Comparison of ENCODE assay signal across 1 cellular context in genomic region chr17:72115789-72116520, GRCh38.
A peak's percentile ranks its signal among the peaks of the same experiment; 100 is the strongest.
TF ChIP-seq lines count a peak whose summit lies in the region.

No MANE protein-coding gene starts in this region.

TF ChIP-seq in H1, 55 proteins besides CTCF, POLR2A, EP300 and RAD21:
- no peak for TF ChIP-seq ATF2 (IDR thresholded peaks at IDR 0.05; ENCODE audit: low read length)
- TF ChIP-seq NANOG (IDR thresholded peaks at IDR 0.05; ENCODE audit: insufficient read depth, low read depth, low read length, poor library complexity, severe bottlenecking) = no peak
- no peak for TF ChIP-seq EZH2 (IDR thresholded peaks at IDR 0.05; ENCODE audit: low read depth, low read length, severe bottlenecking)
- TF ChIP-seq ATF3 (IDR thresholded peaks at IDR 0.05; ENCODE audit: insufficient read depth, low read depth, low read length) = no peak
- TF ChIP-seq, protein P1, sequence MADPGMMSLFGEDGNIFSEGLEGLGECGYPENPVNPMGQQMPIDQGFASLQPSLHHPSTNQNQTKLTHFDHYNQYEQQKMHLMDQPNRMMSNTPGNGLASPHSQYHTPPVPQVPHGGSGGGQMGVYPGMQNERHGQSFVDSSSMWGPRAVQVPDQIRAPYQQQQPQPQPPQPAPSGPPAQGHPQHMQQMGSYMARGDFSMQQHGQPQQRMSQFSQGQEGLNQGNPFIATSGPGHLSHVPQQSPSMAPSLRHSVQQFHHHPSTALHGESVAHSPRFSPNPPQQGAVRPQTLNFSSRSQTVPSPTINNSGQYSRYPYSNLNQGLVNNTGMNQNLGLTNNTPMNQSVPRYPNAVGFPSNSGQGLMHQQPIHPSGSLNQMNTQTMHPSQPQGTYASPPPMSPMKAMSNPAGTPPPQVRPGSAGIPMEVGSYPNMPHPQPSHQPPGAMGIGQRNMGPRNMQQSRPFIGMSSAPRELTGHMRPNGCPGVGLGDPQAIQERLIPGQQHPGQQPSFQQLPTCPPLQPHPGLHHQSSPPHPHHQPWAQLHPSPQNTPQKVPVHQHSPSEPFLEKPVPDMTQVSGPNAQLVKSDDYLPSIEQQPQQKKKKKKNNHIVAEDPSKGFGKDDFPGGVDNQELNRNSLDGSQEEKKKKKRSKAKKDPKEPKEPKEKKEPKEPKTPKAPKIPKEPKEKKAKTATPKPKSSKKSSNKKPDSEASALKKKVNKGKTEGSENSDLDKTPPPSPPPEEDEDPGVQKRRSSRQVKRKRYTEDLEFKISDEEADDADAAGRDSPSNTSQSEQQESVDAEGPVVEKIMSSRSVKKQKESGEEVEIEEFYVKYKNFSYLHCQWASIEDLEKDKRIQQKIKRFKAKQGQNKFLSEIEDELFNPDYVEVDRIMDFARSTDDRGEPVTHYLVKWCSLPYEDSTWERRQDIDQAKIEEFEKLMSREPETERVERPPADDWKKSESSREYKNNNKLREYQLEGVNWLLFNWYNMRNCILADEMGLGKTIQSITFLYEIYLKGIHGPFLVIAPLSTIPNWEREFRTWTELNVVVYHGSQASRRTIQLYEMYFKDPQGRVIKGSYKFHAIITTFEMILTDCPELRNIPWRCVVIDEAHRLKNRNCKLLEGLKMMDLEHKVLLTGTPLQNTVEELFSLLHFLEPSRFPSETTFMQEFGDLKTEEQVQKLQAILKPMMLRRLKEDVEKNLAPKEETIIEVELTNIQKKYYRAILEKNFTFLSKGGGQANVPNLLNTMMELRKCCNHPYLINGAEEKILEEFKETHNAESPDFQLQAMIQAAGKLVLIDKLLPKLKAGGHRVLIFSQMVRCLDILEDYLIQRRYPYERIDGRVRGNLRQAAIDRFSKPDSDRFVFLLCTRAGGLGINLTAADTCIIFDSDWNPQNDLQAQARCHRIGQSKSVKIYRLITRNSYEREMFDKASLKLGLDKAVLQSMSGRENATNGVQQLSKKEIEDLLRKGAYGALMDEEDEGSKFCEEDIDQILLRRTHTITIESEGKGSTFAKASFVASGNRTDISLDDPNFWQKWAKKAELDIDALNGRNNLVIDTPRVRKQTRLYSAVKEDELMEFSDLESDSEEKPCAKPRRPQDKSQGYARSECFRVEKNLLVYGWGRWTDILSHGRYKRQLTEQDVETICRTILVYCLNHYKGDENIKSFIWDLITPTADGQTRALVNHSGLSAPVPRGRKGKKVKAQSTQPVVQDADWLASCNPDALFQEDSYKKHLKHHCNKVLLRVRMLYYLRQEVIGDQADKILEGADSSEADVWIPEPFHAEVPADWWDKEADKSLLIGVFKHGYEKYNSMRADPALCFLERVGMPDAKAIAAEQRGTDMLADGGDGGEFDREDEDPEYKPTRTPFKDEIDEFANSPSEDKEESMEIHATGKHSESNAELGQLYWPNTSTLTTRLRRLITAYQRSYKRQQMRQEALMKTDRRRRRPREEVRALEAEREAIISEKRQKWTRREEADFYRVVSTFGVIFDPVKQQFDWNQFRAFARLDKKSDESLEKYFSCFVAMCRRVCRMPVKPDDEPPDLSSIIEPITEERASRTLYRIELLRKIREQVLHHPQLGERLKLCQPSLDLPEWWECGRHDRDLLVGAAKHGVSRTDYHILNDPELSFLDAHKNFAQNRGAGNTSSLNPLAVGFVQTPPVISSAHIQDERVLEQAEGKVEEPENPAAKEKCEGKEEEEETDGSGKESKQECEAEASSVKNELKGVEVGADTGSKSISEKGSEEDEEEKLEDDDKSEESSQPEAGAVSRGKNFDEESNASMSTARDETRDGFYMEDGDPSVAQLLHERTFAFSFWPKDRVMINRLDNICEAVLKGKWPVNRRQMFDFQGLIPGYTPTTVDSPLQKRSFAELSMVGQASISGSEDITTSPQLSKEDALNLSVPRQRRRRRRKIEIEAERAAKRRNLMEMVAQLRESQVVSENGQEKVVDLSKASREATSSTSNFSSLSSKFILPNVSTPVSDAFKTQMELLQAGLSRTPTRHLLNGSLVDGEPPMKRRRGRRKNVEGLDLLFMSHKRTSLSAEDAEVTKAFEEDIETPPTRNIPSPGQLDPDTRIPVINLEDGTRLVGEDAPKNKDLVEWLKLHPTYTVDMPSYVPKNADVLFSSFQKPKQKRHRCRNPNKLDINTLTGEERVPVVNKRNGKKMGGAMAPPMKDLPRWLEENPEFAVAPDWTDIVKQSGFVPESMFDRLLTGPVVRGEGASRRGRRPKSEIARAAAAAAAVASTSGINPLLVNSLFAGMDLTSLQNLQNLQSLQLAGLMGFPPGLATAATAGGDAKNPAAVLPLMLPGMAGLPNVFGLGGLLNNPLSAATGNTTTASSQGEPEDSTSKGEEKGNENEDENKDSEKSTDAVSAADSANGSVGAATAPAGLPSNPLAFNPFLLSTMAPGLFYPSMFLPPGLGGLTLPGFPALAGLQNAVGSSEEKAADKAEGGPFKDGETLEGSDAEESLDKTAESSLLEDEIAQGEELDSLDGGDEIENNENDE (IDR thresholded peaks at IDR 0.05; ENCODE audit: insufficient replicate concordance, low read length) = no peak
- no peak for TF ChIP-seq RXRA (IDR thresholded peaks at IDR 0.05; ENCODE audit: insufficient read depth, low read depth, low read length)
- TF ChIP-seq CTBP2 (IDR thresholded peaks at IDR 0.05; ENCODE audit: borderline replicate concordance, insufficient read depth, insufficient read length, low read length) = no peak
- no peak for TF ChIP-seq JUND (IDR thresholded peaks at IDR 0.05; ENCODE audit: low read length)
- no peak for TF ChIP-seq EGR1 (IDR thresholded peaks at IDR 0.05; ENCODE audit: borderline replicate concordance, low read depth, low read length)
- no peak for TF ChIP-seq SRF (IDR thresholded peaks at IDR 0.05; ENCODE audit: low read depth, low read length)
- TF ChIP-seq CEBPB (IDR thresholded peaks at IDR 0.05; ENCODE audit: low read depth, low read length) = no peak
- no peak for TF ChIP-seq TBP (IDR thresholded peaks at IDR 0.05; ENCODE audit: low read depth, low read length)
- TF ChIP-seq GTF2F1 (IDR thresholded peaks at IDR 0.05; ENCODE audit: borderline replicate concordance, low read depth, low read length) = no peak
- TF ChIP-seq, protein P2, sequence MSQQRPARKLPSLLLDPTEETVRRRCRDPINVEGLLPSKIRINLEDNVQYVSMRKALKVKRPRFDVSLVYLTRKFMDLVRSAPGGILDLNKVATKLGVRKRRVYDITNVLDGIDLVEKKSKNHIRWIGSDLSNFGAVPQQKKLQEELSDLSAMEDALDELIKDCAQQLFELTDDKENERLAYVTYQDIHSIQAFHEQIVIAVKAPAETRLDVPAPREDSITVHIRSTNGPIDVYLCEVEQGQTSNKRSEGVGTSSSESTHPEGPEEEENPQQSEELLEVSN (IDR thresholded peaks at IDR 0.05) = peak; percentile 30; the same call in 1 of the 2 replicates
- TF ChIP-seq SIX5 (IDR thresholded peaks at IDR 0.05; ENCODE audit: low read depth, low read length) = no peak
- 0 out of 2 replicates have a peak, but pooled peaks have one; percentile 62 for TF ChIP-seq RBBP5 (IDR thresholded peaks at IDR 0.05; ENCODE audit: borderline replicate concordance, low read depth, low read length)
- TF ChIP-seq HDAC2 (IDR thresholded peaks at IDR 0.05; ENCODE audit: borderline replicate concordance in 1 of 2, low read depth in 2 of 2, low read length in 2 of 2) = 0 out of 4 replicates have a peak, but pooled peaks of 1 of the 2 experiments have one; percentile 23
- peak; percentile 58 for TF ChIP-seq KDM4A (IDR thresholded peaks at IDR 0.05; ENCODE audit: low read depth, low read length, severe bottlenecking)
- TF ChIP-seq TCF12 (IDR thresholded peaks at IDR 0.05; ENCODE audit: low read depth, low read length) = no peak
- no peak for TF ChIP-seq TAF1 (IDR thresholded peaks at IDR 0.05; ENCODE audit: low read depth, low read length)
- TF ChIP-seq KDM1A (IDR thresholded peaks at IDR 0.05; ENCODE audit: borderline replicate concordance, low read length) = peak; percentile 87; the same call in 1 of the 2 replicates
- no peak for TF ChIP-seq HDAC6 (IDR thresholded peaks at IDR 0.05; ENCODE audit: low read depth, low read length)
- TF ChIP-seq SP1 (IDR thresholded peaks at IDR 0.05; ENCODE audit: low read depth, low read length) = no peak
- TF ChIP-seq CREB1 (IDR thresholded peaks at IDR 0.05) = peak; percentile 53
- TF ChIP-seq SIN3A (conservative IDR thresholded peaks at IDR 0.05 in 1 of 2, IDR thresholded peaks at IDR 0.05 in 1 of 2; ENCODE audit: low read depth in 1 of 2, low read length in 2 of 2) = peak in 1 of 2 experiments; percentile 43; a peak in 1 of 4 replicates
- no peak for TF ChIP-seq CBX5 (IDR thresholded peaks at IDR 0.05; ENCODE audit: low read depth, low read length)
- no peak for TF ChIP-seq KDM5A (IDR thresholded peaks at IDR 0.05; ENCODE audit: low read length)
- TF ChIP-seq SIRT6 (IDR thresholded peaks at IDR 0.05; ENCODE audit: low read length) = no peak
- TF ChIP-seq ASH2L (IDR thresholded peaks at IDR 0.05; ENCODE audit: low read length) = peak; percentile 56
